In the genomic region with DNA sequence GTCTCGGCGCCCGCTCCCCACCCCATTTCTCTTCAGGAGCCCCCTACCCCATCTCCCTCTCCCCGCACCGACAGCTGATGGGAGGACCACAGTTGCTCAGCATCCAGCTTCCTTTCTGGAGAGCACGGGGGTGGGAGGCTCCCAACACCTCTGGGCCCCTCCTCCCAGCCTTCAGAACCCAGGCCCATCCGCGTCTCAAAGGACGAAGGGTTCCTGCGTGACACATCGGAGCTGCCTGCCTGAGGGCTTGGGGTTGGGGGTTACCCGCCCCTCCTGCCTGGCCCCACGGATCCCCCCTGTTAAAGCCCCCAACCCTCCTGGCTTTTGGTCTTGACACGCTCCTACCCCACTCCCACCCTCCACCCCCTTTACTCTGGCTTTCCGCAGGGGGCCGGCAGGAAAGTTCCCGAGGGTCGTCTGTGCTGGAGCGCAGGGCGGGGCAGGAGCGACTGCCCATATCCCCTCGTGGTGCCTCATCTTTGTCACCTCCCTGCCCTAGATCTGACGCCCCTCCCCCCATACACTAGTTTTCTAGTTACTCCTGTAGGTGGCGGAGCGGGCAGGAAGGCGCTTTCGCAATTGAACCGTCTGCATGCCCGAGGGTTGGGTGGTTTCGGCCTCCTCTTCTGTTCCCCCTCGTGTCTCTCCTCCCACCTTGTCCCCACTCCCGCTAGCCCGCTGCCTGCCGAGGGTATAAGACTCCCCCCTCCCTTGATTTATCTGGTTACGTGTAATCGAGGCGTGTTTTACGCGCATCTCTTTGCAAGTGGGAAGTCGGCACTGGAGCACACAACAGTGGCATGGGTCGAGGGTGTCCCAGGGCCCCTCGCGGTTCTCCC, we compare ENCODE assay signal across 8 cellular contexts. TPM values are rescaled to one million over a fixed set of nuclear protein-coding genes. Genes with fewer than 3 reads are reported as not detected.
DNase-seq lines count a peak whose midpoint lies in the region; ATAC-seq, FAIRE-seq and TF ChIP-seq lines count a peak whose summit lies in the region.

No MANE protein-coding gene starts in this region.

- no peaks in the 10 kb centered on the region for H3K27me3 ChIP-seq in pancreas
- no peaks in the 10 kb centered on the region for H3K27me3 ChIP-seq in thymus (ENCODE audit: control insufficient read depth, insufficient read depth)

- peak; percentile 85 for DNase-seq in ELR (ENCODE audit: low read depth)
- peak; percentile 57 for DNase-seq in HTR-8/SVneo (ENCODE audit: insufficient read length, low spot score)
- DNase-seq in SKM-1 (lab: John Stamatoyannopoulos, UW; ENCODE audit: unreplicated experiment), result peak; percentile 97
- peak; percentile 82 for DNase-seq in activated naive CD8-positive, alpha-beta T cell treated with anti-CD3 and anti-CD28 coated beads, Interleukin-2, amount 50 U/mL, for 16 hours (ENCODE audit: low read depth, low spot score)
- peak; percentile 87 for DNase-seq in Right ventricle myocardium superior
- peak; percentile 67 to 83 (median 74) for DNase-seq in pancreas

- TF ChIP-seq CTCF in pancreas (IDR thresholded peaks at IDR 0.05), result peak in 2 of 4 donors; percentile 19 to 21

- H3K36me3 ChIP-seq in pancreas (peaks cover 0 to 6% (median 0%) of the 10 kb centered on the region in 3 donors), thymus (ENCODE audit: control insufficient read depth, insufficient read depth) (peaks cover 21% of the 10 kb centered on the region)

- H3K27ac ChIP-seq in pancreas (peak overlapping the region in 2 of 4 donors; percentile 83 to 84), thymus (ENCODE audit: low read depth) (peak overlapping the region; percentile 90)

- intact Hi-C loops in Right ventricle myocardium superior (cut with DNase I), result loop anchor here (5.0 kb wide), 1 partner anchor 114 kb away; no protein-coding TSS in a partner anchor
- intact Hi-C loops in pancreas (cut with DNase I), result loop anchor here in 1 of 3 donors (5.0 kb wide), 1 partner anchor 114 kb away; no protein-coding TSS in a partner anchor

- H3K9me3 ChIP-seq in pancreas, result no peaks in the 10 kb centered on the region
- H3K9me3 ChIP-seq in thymus (ENCODE audit: control insufficient read depth), result no peaks in the 10 kb centered on the region

- peak; percentile 83 for ATAC-seq in Right ventricle myocardium superior (ENCODE audit: poor library complexity)
- ATAC-seq in pancreas, result peak; percentile 70 to 83 (median 76)
- no peak for ATAC-seq in HG02884 (IDR thresholded peaks at IDR 0.05; ENCODE audit: unreplicated experiment)

- WGBS in pancreas, 2 donors, result 5% methylated on average over 43 of the region's 43 CpGs
- WGBS in thymus, result 9% methylated on average over 43 of the region's 43 CpGs

- H3K4me3 ChIP-seq in pancreas (peak overlapping the region; percentile 99 to 100 (median 100)), thymus (ENCODE audit: low read length) (peak overlapping the region; percentile 98)

- H3K4me1 ChIP-seq in pancreas (peaks cover 0 to 3% (median 0%) of the 10 kb centered on the region in 3 donors), thymus (ENCODE audit: control insufficient read depth, insufficient read depth, low read length) (peaks cover 36% of the 10 kb centered on the region)

- no peak for FAIRE-seq in HTR-8/SVneo (lab: Jason Lieb, UNC)
- no peak for FAIRE-seq in pancreas (lab: Jason Lieb, UNC)

RNA-seq across cellular contexts. Expression of gene TRAPPC5, which starts 0.9 kb away (rescaled TPM):
- total RNA-seq in Right ventricle myocardium superior (116 TPM), pancreas (10 to 100 TPM; 26.7 to 49.8 (median 38.3) TPM)
- polyA plus RNA-seq in pancreas (10 to 100 TPM; 53.0 to 89.9 TPM), thymus (59.5 TPM)

RNA-seq across cellular contexts. Expression of gene MCEMP1, which starts 4.7 kb away (rescaled TPM):
- total RNA-seq in Right ventricle myocardium superior (0.67 TPM), pancreas (1 to 10 TPM in 1 of 6 donors, under 1 TPM in 3, not detected in 2; 0.16 to 1.5 (median 0.67) TPM)
- polyA plus RNA-seq in pancreas (under 1 TPM; 0.19 to 0.28 TPM), thymus (1.6 TPM)

RNA-seq across cellular contexts. Expression of gene RETN, which starts 12.7 kb away (rescaled TPM):
- total RNA-seq in Right ventricle myocardium superior (0.48 TPM), pancreas (not detected)
- polyA plus RNA-seq in pancreas (1 to 10 TPM; 2.2 to 5.9 TPM), thymus (33.1 TPM)

RNA-seq across cellular contexts. Expression of gene FCER2, which starts 20.4 kb away (rescaled TPM):
- total RNA-seq in Right ventricle myocardium superior, result 0.56 TPM
- total RNA-seq in pancreas, result under 1 TPM in 2 of 6 donors, not detected in 4; 0.19 to 0.51 TPM
- under 1 TPM in 1 of 2 donors, not detected in 1; 0.08 TPM for polyA plus RNA-seq in pancreas
- 14.4 TPM for polyA plus RNA-seq in thymus

RNA-seq across cellular contexts. Expression of gene STXBP2, which starts 44.6 kb away (rescaled TPM):
- total RNA-seq in Right ventricle myocardium superior (7.0 TPM), pancreas (100 to 1,000 TPM in 1 of 6 donors, 10 to 100 TPM in 5; 45.6 to 104 (median 73.4) TPM)
- polyA plus RNA-seq in pancreas (100 to 1,000 TPM; 143 to 216 TPM), thymus (140 TPM)
